In the genomic region with DNA sequence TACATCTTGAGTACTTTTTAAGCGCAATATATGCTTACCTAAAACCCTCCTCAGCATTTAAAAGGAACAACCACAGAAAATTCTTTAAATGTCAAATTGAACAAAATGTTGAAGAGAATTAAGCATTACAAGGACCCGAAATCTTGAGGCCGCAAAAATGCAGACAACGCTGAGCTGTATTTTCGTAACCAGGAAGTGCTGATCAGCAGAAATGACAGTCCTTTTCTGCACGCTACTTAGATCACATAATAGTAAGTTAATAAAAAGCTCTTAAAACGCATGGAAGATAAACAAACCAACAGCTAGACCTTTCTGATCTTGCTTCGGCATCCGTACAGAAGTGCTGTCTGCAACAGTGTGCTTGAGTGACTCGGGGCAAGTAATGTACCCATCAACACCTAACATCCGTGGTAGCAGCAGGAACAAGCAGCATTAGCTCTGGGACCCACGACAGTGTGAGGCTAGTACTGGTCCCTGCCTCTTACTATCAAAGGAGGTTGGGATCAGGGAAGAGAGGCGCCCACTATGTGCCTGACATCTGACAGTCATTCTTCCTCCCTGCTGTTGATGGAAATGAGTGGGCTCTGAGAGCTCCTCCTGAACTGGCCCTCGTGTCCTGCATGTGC, we compare ENCODE assay signal across 22 cellular contexts. TPM values are rescaled to one million over a fixed set of nuclear protein-coding genes. Genes with fewer than 3 reads are reported as not detected.
DNase-seq lines count a peak whose midpoint lies in the region; ATAC-seq, FAIRE-seq and TF ChIP-seq lines count a peak whose summit lies in the region.
"Had no signal": no experiment of that assay in that cellular context is flagged by ENCODE, and none has a peak within 500 bp of the region (broad histone marks: within the 10 kb centered on the region; RNA-seq: fewer than 3 reads in every experiment).

No MANE protein-coding gene starts in this region.

- in situ Hi-C loops in K562 (cut with MboI): no loop called here

- no peaks in the 10 kb centered on the region for H3K4me1 Mint-ChIP-seq in CD4-positive, alpha-beta T cell (ENCODE audit: low read depth)

- TF ChIP-seq CTCF in heart left ventricle (IDR thresholded peaks at IDR 0.05) (no peak), OCI-LY1 (IDR thresholded peaks at IDR 0.05; ENCODE audit: low read length) (no peak), K562 (IDR thresholded peaks at IDR 0.05 in 2 of 3, conservative IDR thresholded peaks at IDR 0.05 in 1 of 3; ENCODE audit: insufficient read depth in 2 of 3, low read depth in 1 of 3, low read length in 3 of 3) (no peak), spleen (IDR thresholded peaks at IDR 0.05 in 8 of 11, conservative IDR thresholded peaks at IDR 0.05 in 3 of 11) (no peak)
- no peak for TF ChIP-seq CTCF in CD4-positive, alpha-beta T cell (IDR thresholded peaks at IDR 0.05)

- POLR2A ChIA-PET in K562 (lab: Yijun Ruan, JAX): interaction anchor here (0.7 kb wide), 2 partner anchors 14 to 51 kb away, joined by 3 read pairs; no protein-coding TSS in a partner anchor
- POLR2A ChIA-PET in CD4-positive, alpha-beta T cell (lab: Charles Lee): no interaction called here

- peak overlapping the region; percentile 6; the same call in 1 of the 2 replicates for H3K4me2 ChIP-seq in OCI-LY1 (ENCODE audit: low read length)
- H3K4me2 ChIP-seq in K562 (ENCODE audit: insufficient read depth, low read length): no peak overlapping the region

- H3K79me2 ChIP-seq in OCI-LY1 (ENCODE audit: insufficient read depth, low read length): no peaks in the 10 kb centered on the region
- H3K79me2 ChIP-seq in K562 (ENCODE audit: control insufficient read depth, insufficient read depth, low read length): no peaks in the 10 kb centered on the region

- H3K36me3 Mint-ChIP-seq in CD4-positive, alpha-beta T cell (ENCODE audit: low read depth): no peaks in the 10 kb centered on the region
- H3K36me3 Mint-ChIP-seq: CD8-positive, alpha-beta T cell had no signal

- peak overlapping the region; percentile 26 for H2AFZ ChIP-seq in OCI-LY1 (ENCODE audit: low read length)
- no peak overlapping the region for H2AFZ ChIP-seq in K562 (ENCODE audit: low read depth, low read length)
- H2AFZ ChIP-seq: GM23248 had no signal

- H3K36me3 ChIP-seq in heart left ventricle: no peaks in the 10 kb centered on the region
- H3K36me3 ChIP-seq in OCI-LY1 (ENCODE audit: insufficient read depth, low read length): no peaks in the 10 kb centered on the region; the same call in 1 of the 2 replicates
- no peaks in the 10 kb centered on the region for H3K36me3 ChIP-seq in K562 (ENCODE audit: control insufficient read depth, insufficient read depth, low read length)
- H3K36me3 ChIP-seq in spleen: no peaks in the 10 kb centered on the region

- no peak for TF ChIP-seq RAD21 in K562 (CRISPR knock-in tag; conservative IDR thresholded peaks at IDR 0.05 in 1 of 2, IDR thresholded peaks at IDR 0.05 in 1 of 2)

- no peaks in the 10 kb centered on the region for H3K9me2 ChIP-seq in OCI-LY1 (ENCODE audit: low read depth, low read length)

- no peaks in the 10 kb centered on the region for H3K9me1 ChIP-seq in K562 (ENCODE audit: control insufficient read depth, insufficient read depth, low read length)

- DNase-seq in cardiac septum (ENCODE audit: low spot score) (peak; percentile 63), heart left ventricle (no peak), K562 (ENCODE audit: extremely low read depth in 1 of 4, low spot score in 3 of 4) (no peak), spleen (peak; percentile 23), MV-4-11 (lab: John Stamatoyannopoulos, UW) (no peak), occipital lobe (lab: John Stamatoyannopoulos, UW) (no peak)
- DNase-seq in CD4-positive, alpha-beta T cell: no peak
- DNase-seq: C1 segment of cervical spinal cord; Caco-2; CD8-positive, alpha-beta T cell; DMS153; EL; GDM1; GM23248; H7; HCEC 1CT had no signal

- TF ChIP-seq POLR2A in heart left ventricle (IDR thresholded peaks at IDR 0.05) (no peak), K562 (conservative IDR thresholded peaks at IDR 0.05) (no peak), spleen (IDR thresholded peaks at IDR 0.05) (no peak)

- H3K9ac ChIP-seq in OCI-LY1 (ENCODE audit: low read length): no peak overlapping the region
- no peak overlapping the region for H3K9ac ChIP-seq in K562 (ENCODE audit: insufficient read depth in 1 of 2, low read depth in 2 of 2, low read length in 2 of 2)
- H3K9ac ChIP-seq: GM23248 had no signal

- CTCF ChIA-PET in K562 (lab: Yijun Ruan, JAX; ENCODE audit: low intra/inter-chr PET ratio): no interaction called here
- CTCF ChIA-PET in CD4-positive, alpha-beta T cell (lab: Charles Lee): no interaction called here

- no peaks in the 10 kb centered on the region for H3K9me3 Mint-ChIP-seq in CD4-positive, alpha-beta T cell
- H3K9me3 Mint-ChIP-seq: CD8-positive, alpha-beta T cell had no signal

- H3K27ac ChIP-seq in heart left ventricle (no peak overlapping the region), OCI-LY1 (ENCODE audit: low read depth, low read length, poor library complexity, severe bottlenecking) (no peak overlapping the region), K562 (ENCODE audit: extremely low read depth, low read depth, low read length) (no peak overlapping the region), spleen (no peak overlapping the region)
- H3K27ac ChIP-seq in CD4-positive, alpha-beta T cell (ENCODE audit: low read depth, low read length): no peak overlapping the region
- H3K27ac ChIP-seq: 22Rv1, GM23248 had no signal

- no peak overlapping the region for H3K27ac Mint-ChIP-seq in CD4-positive, alpha-beta T cell
- H3K27ac Mint-ChIP-seq: CD8-positive, alpha-beta T cell had no signal

- H3K27me3 Mint-ChIP-seq in CD4-positive, alpha-beta T cell: peaks cover 32% of the 10 kb centered on the region

- H3K9me3 ChIP-seq in heart left ventricle (no peaks in the 10 kb centered on the region), OCI-LY1 (ENCODE audit: low read length) (no peaks in the 10 kb centered on the region), K562 (replicated peaks; ENCODE audit: control insufficient read depth, insufficient read depth, low read depth, low read length) (no peaks in the 10 kb centered on the region), spleen (no peaks in the 10 kb centered on the region)
- H3K9me3 ChIP-seq in CD4-positive, alpha-beta T cell (ENCODE audit: control insufficient read depth, low read length): no peaks in the 10 kb centered on the region
- H3K9me3 ChIP-seq: Caco-2 had no signal

- 87 to 91% (median 88%) methylated on average over 14 of the region's 14 CpGs for WGBS in heart left ventricle, 4 donors
- WGBS in K562 (ENCODE audit: insufficient coverage, low coverage, missing lambda C conversion rate): 2% methylated on average over 14 of the region's 14 CpGs
- WGBS in spleen, 5 donors: 83 to 86% (median 84%) methylated on average over 14 of the region's 14 CpGs

- H3K4me3 ChIP-seq in heart left ventricle (no peak overlapping the region), OCI-LY1 (ENCODE audit: low read depth, low read length, poor library complexity, severe bottlenecking) (no peak overlapping the region), K562 (no peak overlapping the region), spleen (no peak overlapping the region)
- H3K4me3 ChIP-seq: GM12878, GM23248 had no signal

- no peak for TF ChIP-seq EP300 in K562 (IDR thresholded peaks at IDR 0.05; ENCODE audit: low read length)

- H3K4me1 ChIP-seq in heart left ventricle: no peaks in the 10 kb centered on the region
- H3K4me1 ChIP-seq in OCI-LY1 (ENCODE audit: insufficient read depth, low read length, severe bottlenecking): peaks cover 10% of the 10 kb centered on the region
- H3K4me1 ChIP-seq in K562 (replicated peaks in 1 of 2; ENCODE audit: control insufficient read depth in 2 of 2, insufficient read depth in 2 of 2, low read length in 2 of 2): no peaks in the 10 kb centered on the region
- no peaks in the 10 kb centered on the region for H3K4me1 ChIP-seq in spleen

- FAIRE-seq in K562 (lab: Jason Lieb, UNC): no peak
- FAIRE-seq: A204.1, GM12878, GM19239, H1 had no signal

- no TSS peak for BruUV-seq in K562 (replicated peaks; lab: Mats Ljungman, UMichigan)

- intact Hi-C loops in cardiac septum (cut with DNase I): no loop called here
- intact Hi-C loops in heart left ventricle (cut with DNase I): no loop called here
- intact Hi-C loops in K562 (cut with micrococcal nuclease): no loop called here
- intact Hi-C loops in spleen (cut with DNase I; ENCODE audit: low total_unique reads): no loop called here
- intact Hi-C loops in CD4-positive, alpha-beta T cell (cut with DNase I, micrococcal nuclease): no loop called here

- H4K20me1 ChIP-seq in OCI-LY1 (ENCODE audit: insufficient read depth, low read length) (no peaks in the 10 kb centered on the region), K562 (replicated peaks; ENCODE audit: control insufficient read depth, insufficient read depth, low read length) (0 out of 2 replicates have a peak, but pooled peaks cover 5% of the 10 kb centered on the region)

- H3K4me3 Mint-ChIP-seq in CD4-positive, alpha-beta T cell: no peak overlapping the region
- H3K4me3 Mint-ChIP-seq: CD8-positive, alpha-beta T cell had no signal

- ATAC-seq in heart left ventricle: no peak
- ATAC-seq in K562: no peak
- no peak for ATAC-seq in CD4-positive, alpha-beta T cell (ENCODE audit: poor library complexity)
- ATAC-seq: CD8-positive, alpha-beta T cell; GM12878 had no signal

- no peaks in the 10 kb centered on the region for H3F3A ChIP-seq in OCI-LY1 (ENCODE audit: insufficient read depth, low read length)

- H3K27me3 ChIP-seq in heart left ventricle: no peaks in the 10 kb centered on the region
- H3K27me3 ChIP-seq in OCI-LY1 (ENCODE audit: insufficient read depth, low read length): no peaks in the 10 kb centered on the region
- peaks cover 16 to 68% of the 10 kb centered on the region in 2 experiments for H3K27me3 ChIP-seq in K562 (ENCODE audit: control insufficient read depth in 2 of 2, insufficient read depth in 2 of 2, low read length in 2 of 2)
- H3K27me3 ChIP-seq in spleen (replicated peaks in 1 of 7): peaks cover 0 to 14% (median 0%) of the 10 kb centered on the region in 7 donors
- no peaks in the 10 kb centered on the region for H3K27me3 ChIP-seq in CD4-positive, alpha-beta T cell (ENCODE audit: control insufficient read depth, insufficient read depth, low read length)

RNA-seq across cellular contexts. Expression of gene SSUH2, which starts 1.8 kb away (rescaled TPM):
- total RNA-seq in cardiac septum (2.4 TPM), heart left ventricle (1 to 10 TPM in 5 of 9 donors, under 1 TPM in 3, not detected in 1; 0.68 to 5.3 (median 1.3) TPM), K562 (2014; rRNA removed) (not detected in 2 replicates), K562 (2014; rRNA removed; fragmentation: Illumina TruSeq; extraction: Trizol) (not detected in 2 replicates), K562 (2015; rRNA removed; fragmentation: Illumina TruSeq; extraction: Trizol) (0.15 TPM in 1 of 2 replicates, not detected in the other), K562 (2021) (not detected in 2 replicates), spleen (1 to 10 TPM in 6 of 7 donors, under 1 TPM in 1; 0.94 to 4.5 (median 1.3) TPM), occipital lobe (0.78 TPM)
- polyA plus RNA-seq in heart left ventricle (1 to 10 TPM in 1 of 2 donors, under 1 TPM in 1; 0.33 to 2.9 TPM), K562 (2011; rRNA removed) (0.15 and 0.17 TPM in 2 replicates), K562 (2014; fragmentation: Illumina TruSeq; extraction: Trizol) (0.04 TPM in 1 of 2 replicates, not detected in the other), K562 (2014; fragmentation: Nextera tagmentation; extraction: Ambion mirVana) (under 1 TPM in 1 of 2 experiments, not detected in 1; 0.04 TPM), K562 (2014; rRNA removed) (not detected in 2 replicates), spleen (1 to 10 TPM; 1.1 to 4.3 (median 2.0) TPM)
- 0.46 TPM in 1 of 2 replicates, not detected in the other for total RNA-seq in K562 (2011; cell fraction: chromatin; rRNA removed; ENCODE audit: low replicate concordance)
- total RNA-seq in K562 (2011; cell fraction: nucleolus; rRNA removed): 0.17 and 0.26 TPM in 2 replicates
- not detected in 2 replicates for total RNA-seq in K562 (2011; cell fraction: nucleoplasm; rRNA removed)
- polyA plus RNA-seq in K562 (2011; cell fraction: cytosol; rRNA removed): 0.12 TPM in 1 of 2 replicates, not detected in the other
- 0.55 and 0.69 TPM in 2 replicates for polyA plus RNA-seq in K562 (2011; cell fraction: nucleus; rRNA removed)
- 0.30 TPM in 1 of 2 replicates, not detected in the other for polyA plus RNA-seq in K562 (2012)
- not detected in 2 replicates for polyA minus RNA-seq in K562 (2011; rRNA and poly(A)+ RNA removed)
- not detected in 2 replicates for polyA minus RNA-seq in K562 (2011; cell fraction: cytosol; rRNA and poly(A)+ RNA removed)
- 0.22 TPM in 1 of 2 replicates, not detected in the other for polyA minus RNA-seq in K562 (2011; cell fraction: nucleus; rRNA and poly(A)+ RNA removed)
- not detected for total RNA-seq in CD4-positive, alpha-beta T cell
- total RNA-seq: CD8-positive, alpha-beta T cell; GM12878 had no signal

Comparison
In these comparisons a context has a peak if more than half of its experiments do, and no peak if none do; other contexts are left out.
1. DNase-seq: peak in cardiac septum (single experiment) and spleen (single experiment); none in heart left ventricle (0 of 5), K562 (0 of 4), MV-4-11 (single experiment), occipital lobe (single experiment) and CD4-positive, alpha-beta T cell (0 of 10).